Comparison of ENCODE assay signal across 9 cellular contexts in genomic region chr11:122157540-122158173, GRCh38. TPM values are rescaled to one million over a fixed set of nuclear protein-coding genes. Genes with fewer than 3 reads are reported as not detected.
A peak's percentile ranks its signal among the peaks of the same experiment; 100 is the strongest.
DNase-seq lines count a peak whose midpoint lies in the region; ATAC-seq and TF ChIP-seq lines count a peak whose summit lies in the region.
"Had no signal": no experiment of that assay in that cellular context is flagged by ENCODE, and none has a peak within 500 bp of the region (broad histone marks: within the 10 kb centered on the region; RNA-seq: fewer than 3 reads in every experiment).

No MANE protein-coding gene starts in this region.

- H3K4me3 Mint-ChIP-seq in activated CD4-positive, alpha-beta T cell treated with anti-CD3 and anti-CD28 coated beads, Interleukin-2, amount 10 ng/mL, durations not matched to agents 24 days and 14 days: peak overlapping the region; percentile 57
- peak overlapping the region; percentile 78 for H3K4me3 Mint-ChIP-seq in activated naive CD8-positive, alpha-beta T cell treated with anti-CD3 and anti-CD28 coated beads, Interleukin-2, amount 10 ng/mL, durations not matched to agents 7 days and 5 days

- no peaks in the 10 kb centered on the region for H3K27me3 ChIP-seq in thoracic aorta (replicated peaks; ENCODE audit: insufficient read depth)

- POLR2A ChIA-PET in activated naive CD8-positive, alpha-beta T cell treated with anti-CD3 and anti-CD28 coated beads, Interleukin-2, amount 10 ng/mL, durations not matched to agents 7 days and 5 days (lab: Charles Lee): no interaction called here

- intact Hi-C loops in activated CD4-positive, alpha-beta T cell treated with anti-CD3 and anti-CD28 coated beads, Interleukin-2, amount 10 ng/mL, durations not matched to agents 24 days and 14 days (cut with micrococcal nuclease): no loop called here

- peaks cover 13% of the 10 kb centered on the region for H3K4me1 Mint-ChIP-seq in activated CD4-positive, alpha-beta T cell treated with anti-CD3 and anti-CD28 coated beads, Interleukin-2, amount 10 ng/mL, durations not matched to agents 24 days and 14 days
- peaks cover 7% of the 10 kb centered on the region for H3K4me1 Mint-ChIP-seq in activated naive CD8-positive, alpha-beta T cell treated with anti-CD3 and anti-CD28 coated beads, Interleukin-2, amount 10 ng/mL, durations not matched to agents 7 days and 5 days

- H3K9me3 ChIP-seq in thoracic aorta: no peaks in the 10 kb centered on the region

- TF ChIP-seq CTCF in thoracic aorta (IDR thresholded peaks at IDR 0.05): no peak

- H3K36me3 ChIP-seq in thoracic aorta: no peaks in the 10 kb centered on the region

- H3K36me3 Mint-ChIP-seq in activated CD4-positive, alpha-beta T cell treated with anti-CD3 and anti-CD28 coated beads, Interleukin-2, amount 10 ng/mL, durations not matched to agents 24 days and 14 days (ENCODE audit: low read depth): no peaks in the 10 kb centered on the region
- no peaks in the 10 kb centered on the region for H3K36me3 Mint-ChIP-seq in activated naive CD8-positive, alpha-beta T cell treated with anti-CD3 and anti-CD28 coated beads, Interleukin-2, amount 10 ng/mL, durations not matched to agents 7 days and 5 days

- peak overlapping the region; percentile 73 for H3K4me3 ChIP-seq in thoracic aorta

- H3K27me3 Mint-ChIP-seq in activated CD4-positive, alpha-beta T cell treated with anti-CD3 and anti-CD28 coated beads, Interleukin-2, amount 10 ng/mL, durations not matched to agents 24 days and 14 days: peaks cover 6% of the 10 kb centered on the region
- H3K27me3 Mint-ChIP-seq in activated naive CD8-positive, alpha-beta T cell treated with anti-CD3 and anti-CD28 coated beads, Interleukin-2, amount 10 ng/mL, durations not matched to agents 7 days and 5 days: peaks cover 11% of the 10 kb centered on the region

- H3K4me1 ChIP-seq in thoracic aorta (ENCODE audit: control insufficient read depth in 1 of 2, low read depth in 2 of 2): peaks cover 24 to 80% of the 10 kb centered on the region in 2 donors

- peak overlapping the region; percentile 92 to 94 for H3K27ac ChIP-seq in thoracic aorta
- H3K27ac ChIP-seq: C4-2B had no signal

- H3K27ac Mint-ChIP-seq in activated CD4-positive, alpha-beta T cell treated with anti-CD3 and anti-CD28 coated beads, Interleukin-2, amount 10 ng/mL, durations not matched to agents 24 days and 14 days: no peak overlapping the region
- H3K27ac Mint-ChIP-seq in activated naive CD8-positive, alpha-beta T cell treated with anti-CD3 and anti-CD28 coated beads, Interleukin-2, amount 10 ng/mL, durations not matched to agents 7 days and 5 days: no peak overlapping the region

- no peak for ATAC-seq in activated naive CD8-positive, alpha-beta T cell treated with anti-CD3 and anti-CD28 coated beads, Interleukin-2, amount 10 ng/mL, durations not matched to agents 7 days and 5 days (ENCODE audit: low read depth)
- peak; percentile 49 for ATAC-seq in left lobe of liver
- no peak for ATAC-seq in thoracic aorta (ENCODE audit: insufficient number of reproducible peaks, low FRiP score, low read depth)
- no peak for ATAC-seq in GM19395 (IDR thresholded peaks at IDR 0.05; ENCODE audit: unreplicated experiment)

- no peak for DNase-seq in activated CD4-positive, alpha-beta T cell treated with anti-CD3 and anti-CD28 coated beads, Interleukin-2, amount 10 ng/mL, durations not matched to agents 24 days and 14 days
- no peak for DNase-seq in activated CD4-positive, alpha-beta T cell treated with anti-CD3 and anti-CD28 coated beads, Interleukin-2, amount 50 U/mL, for 48 hours
- no peak for DNase-seq in activated naive CD8-positive, alpha-beta T cell treated with anti-CD3 and anti-CD28 coated beads, Interleukin-2, amount 10 ng/mL, durations not matched to agents 7 days and 5 days
- DNase-seq in left lobe of liver (ENCODE audit: low spot score) (no peak), thoracic aorta (ENCODE audit: low spot score) (no peak), mesenteric fat pad (ENCODE audit: low spot score) (no peak), NCI-H510A (lab: John Stamatoyannopoulos, UW) (no peak)

- H3K9me3 Mint-ChIP-seq in activated CD4-positive, alpha-beta T cell treated with anti-CD3 and anti-CD28 coated beads, Interleukin-2, amount 10 ng/mL, durations not matched to agents 24 days and 14 days: no peaks in the 10 kb centered on the region
- H3K9me3 Mint-ChIP-seq in activated naive CD8-positive, alpha-beta T cell treated with anti-CD3 and anti-CD28 coated beads, Interleukin-2, amount 10 ng/mL, durations not matched to agents 7 days and 5 days: no peaks in the 10 kb centered on the region

RNA-seq across cellular contexts. Expression of gene BLID, which starts 41.6 kb away (rescaled TPM):
- not detected in 2 replicates for total RNA-seq in activated CD4-positive, alpha-beta T cell treated with anti-CD3 and anti-CD28 coated beads, Interleukin-2, amount 10 ng/mL, durations not matched to agents 24 days and 14 days
- not detected for total RNA-seq in activated naive CD8-positive, alpha-beta T cell treated with anti-CD3 and anti-CD28 coated beads, Interleukin-2, amount 10 ng/mL, durations not matched to agents 7 days and 5 days
- total RNA-seq in left lobe of liver (0.63 TPM), thoracic aorta (10 to 100 TPM; 24.6 to 53.4 TPM), mesenteric fat pad (0.67 TPM)

Comparison
In these comparisons a context has a peak if more than half of its experiments do, and no peak if none do; other contexts are left out.
1. RNA of gene BLID, which starts 41.6 kb away (total RNA-seq): 24.6 to 53.4 TPM in thoracic aorta; 0.67 TPM in mesenteric fat pad (single experiment), 0.63 TPM in left lobe of liver (single experiment), not detected in activated CD4-positive, alpha-beta T cell treated with anti-CD3 and anti-CD28 coated beads, Interleukin-2, amount 10 ng/mL, durations not matched to agents 24 days and 14 days and not detected in activated naive CD8-positive, alpha-beta T cell treated with anti-CD3 and anti-CD28 coated beads, Interleukin-2, amount 10 ng/mL, durations not matched to agents 7 days and 5 days; every median in the first group is over 10 times any median in the second.